ENCODE assay signal across 1 cellular context in genomic region chr11:1309498-1310314, GRCh38.
A peak's percentile ranks its signal among the peaks of the same experiment; 100 is the strongest.
TF ChIP-seq lines count a peak whose summit lies in the region.

TOLLIP (minus strand) TSS chr11:1309632; CDS start chr11:1309498, 134 bp downstream.

TF ChIP-seq in HEK293, 187 proteins besides CTCF, POLR2A, EP300 and RAD21 (continued from another document and continues in another):
- no peak for TF ChIP-seq ZBTB49 (tag by site-specific recombination; IDR thresholded peaks at IDR 0.05; ENCODE audit: low read depth)
- no peak for TF ChIP-seq ZNF623 (tag by site-specific recombination; IDR thresholded peaks at IDR 0.05)
- TF ChIP-seq ZNF133 (tag by site-specific recombination; IDR thresholded peaks at IDR 0.05) = no peak
- TF ChIP-seq ATF2 (tag by site-specific recombination; IDR thresholded peaks at IDR 0.05; ENCODE audit: low read depth) = no peak
- TF ChIP-seq ZNF600 (tag by site-specific recombination; IDR thresholded peaks at IDR 0.05) = no peak
- no peak for TF ChIP-seq ZBTB7A (tag by site-specific recombination; IDR thresholded peaks at IDR 0.05; ENCODE audit: low read depth)
- TF ChIP-seq ZNF843 (tag by site-specific recombination; IDR thresholded peaks at IDR 0.05) = 0 out of 2 replicates have a peak, but pooled peaks have one; percentile 30
- TF ChIP-seq SETDB1 (IDR thresholded peaks at IDR 0.05; ENCODE audit: insufficient read length, low read length) = peak; percentile 47
- no peak for TF ChIP-seq ZNF16 (tag by site-specific recombination; IDR thresholded peaks at IDR 0.05; ENCODE audit: low read depth)
- TF ChIP-seq SP7 (tag by site-specific recombination; IDR thresholded peaks at IDR 0.05) = peak; percentile 39; the same call in 1 of the 2 replicates
- TF ChIP-seq ZNF214 (tag by site-specific recombination; IDR thresholded peaks at IDR 0.05; ENCODE audit: borderline replicate concordance) = no peak
- TF ChIP-seq, protein P1, sequence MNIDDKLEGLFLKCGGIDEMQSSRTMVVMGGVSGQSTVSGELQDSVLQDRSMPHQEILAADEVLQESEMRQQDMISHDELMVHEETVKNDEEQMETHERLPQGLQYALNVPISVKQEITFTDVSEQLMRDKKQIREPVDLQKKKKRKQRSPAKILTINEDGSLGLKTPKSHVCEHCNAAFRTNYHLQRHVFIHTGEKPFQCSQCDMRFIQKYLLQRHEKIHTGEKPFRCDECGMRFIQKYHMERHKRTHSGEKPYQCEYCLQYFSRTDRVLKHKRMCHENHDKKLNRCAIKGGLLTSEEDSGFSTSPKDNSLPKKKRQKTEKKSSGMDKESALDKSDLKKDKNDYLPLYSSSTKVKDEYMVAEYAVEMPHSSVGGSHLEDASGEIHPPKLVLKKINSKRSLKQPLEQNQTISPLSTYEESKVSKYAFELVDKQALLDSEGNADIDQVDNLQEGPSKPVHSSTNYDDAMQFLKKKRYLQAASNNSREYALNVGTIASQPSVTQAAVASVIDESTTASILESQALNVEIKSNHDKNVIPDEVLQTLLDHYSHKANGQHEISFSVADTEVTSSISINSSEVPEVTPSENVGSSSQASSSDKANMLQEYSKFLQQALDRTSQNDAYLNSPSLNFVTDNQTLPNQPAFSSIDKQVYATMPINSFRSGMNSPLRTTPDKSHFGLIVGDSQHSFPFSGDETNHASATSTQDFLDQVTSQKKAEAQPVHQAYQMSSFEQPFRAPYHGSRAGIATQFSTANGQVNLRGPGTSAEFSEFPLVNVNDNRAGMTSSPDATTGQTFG (tag by site-specific recombination; IDR thresholded peaks at IDR 0.05; ENCODE audit: borderline replicate concordance) = no peak
- TF ChIP-seq ZNF707 (tag by site-specific recombination; IDR thresholded peaks at IDR 0.05) = no peak
- TF ChIP-seq ZBTB21 (tag by site-specific recombination; IDR thresholded peaks at IDR 0.05) = no peak
- no peak for TF ChIP-seq ZNF10 (tag by site-specific recombination; IDR thresholded peaks at IDR 0.05)
- no peak for TF ChIP-seq ZNF398 (tag by site-specific recombination; IDR thresholded peaks at IDR 0.05)
- no peak for TF ChIP-seq SALL2 (tag by site-specific recombination; IDR thresholded peaks at IDR 0.05; ENCODE audit: borderline replicate concordance)
- no peak for TF ChIP-seq ZNF146 (tag by site-specific recombination; IDR thresholded peaks at IDR 0.05)
- TF ChIP-seq ZNF626 (tag by site-specific recombination; IDR thresholded peaks at IDR 0.05) = no peak
- TF ChIP-seq ZNF561 (tag by site-specific recombination; IDR thresholded peaks at IDR 0.05; ENCODE audit: borderline replicate concordance) = no peak
- TF ChIP-seq KLF9 (tag by site-specific recombination; IDR thresholded peaks at IDR 0.05; ENCODE audit: low read depth) = no peak
- 0 out of 2 replicates have a peak, but pooled peaks have one; percentile 43 for TF ChIP-seq ZNF518A (tag by site-specific recombination; conservative IDR thresholded peaks at IDR 0.05; ENCODE audit: low read depth)
- no peak for TF ChIP-seq KLF8 (tag by site-specific recombination; IDR thresholded peaks at IDR 0.05)
- no peak for TF ChIP-seq ZFP69B (tag by site-specific recombination; IDR thresholded peaks at IDR 0.05)
- no peak for TF ChIP-seq ZNF169 (tag by site-specific recombination; IDR thresholded peaks at IDR 0.05)
- no peak; the same call in 1 of the 2 replicates for TF ChIP-seq KLF7 (tag by site-specific recombination; IDR thresholded peaks at IDR 0.05; ENCODE audit: borderline replicate concordance)
- TF ChIP-seq ZNF658 (tag by site-specific recombination; IDR thresholded peaks at IDR 0.05) = no peak
- TF ChIP-seq TCF7L2 (IDR thresholded peaks at IDR 0.05; ENCODE audit: borderline replicate concordance, low read depth, low read length) = no peak
- TF ChIP-seq ZNF670 (tag by site-specific recombination; IDR thresholded peaks at IDR 0.05; ENCODE audit: low read depth) = no peak
- TF ChIP-seq, protein P2, sequence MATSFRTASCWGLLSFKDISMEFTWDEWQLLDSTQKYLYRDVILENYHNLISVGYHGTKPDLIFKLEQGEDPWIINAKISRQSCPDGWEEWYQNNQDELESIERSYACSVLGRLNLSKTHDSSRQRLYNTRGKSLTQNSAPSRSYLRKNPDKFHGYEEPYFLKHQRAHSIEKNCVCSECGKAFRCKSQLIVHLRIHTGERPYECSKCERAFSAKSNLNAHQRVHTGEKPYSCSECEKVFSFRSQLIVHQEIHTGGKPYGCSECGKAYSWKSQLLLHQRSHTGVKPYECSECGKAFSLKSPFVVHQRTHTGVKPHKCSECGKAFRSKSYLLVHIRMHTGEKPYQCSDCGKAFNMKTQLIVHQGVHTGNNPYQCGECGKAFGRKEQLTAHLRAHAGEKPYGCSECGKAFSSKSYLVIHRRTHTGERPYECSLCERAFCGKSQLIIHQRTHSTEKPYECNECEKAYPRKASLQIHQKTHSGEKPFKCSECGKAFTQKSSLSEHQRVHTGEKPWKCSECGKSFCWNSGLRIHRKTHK (tag by site-specific recombination; IDR thresholded peaks at IDR 0.05) = no peak
- TF ChIP-seq ZNF416 (tag by site-specific recombination; IDR thresholded peaks at IDR 0.05) = no peak
- TF ChIP-seq, protein P3, sequence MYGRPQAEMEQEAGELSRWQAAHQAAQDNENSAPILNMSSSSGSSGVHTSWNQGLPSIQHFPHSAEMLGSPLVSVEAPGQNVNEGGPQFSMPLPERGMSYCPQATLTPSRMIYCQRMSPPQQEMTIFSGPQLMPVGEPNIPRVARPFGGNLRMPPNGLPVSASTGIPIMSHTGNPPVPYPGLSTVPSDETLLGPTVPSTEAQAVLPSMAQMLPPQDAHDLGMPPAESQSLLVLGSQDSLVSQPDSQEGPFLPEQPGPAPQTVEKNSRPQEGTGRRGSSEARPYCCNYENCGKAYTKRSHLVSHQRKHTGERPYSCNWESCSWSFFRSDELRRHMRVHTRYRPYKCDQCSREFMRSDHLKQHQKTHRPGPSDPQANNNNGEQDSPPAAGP (tag by site-specific recombination; IDR thresholded peaks at IDR 0.05) = 0 out of 2 replicates have a peak, but pooled peaks have one; percentile 45
- TF ChIP-seq ZNF174 (tag by site-specific recombination; IDR thresholded peaks at IDR 0.05) = no peak
- TF ChIP-seq ZNF280D (tag by site-specific recombination; IDR thresholded peaks at IDR 0.05) = no peak
- no peak for TF ChIP-seq ZNF292 (tag by site-specific recombination; IDR thresholded peaks at IDR 0.05; ENCODE audit: borderline replicate concordance, low read depth)
- no peak for TF ChIP-seq ZSCAN16 (tag by site-specific recombination; IDR thresholded peaks at IDR 0.05)
- peak; percentile 29; the same call in 1 of the 2 replicates for TF ChIP-seq SP2 (tag by site-specific recombination; IDR thresholded peaks at IDR 0.05)
- no peak for TF ChIP-seq ZNF140 (tag by site-specific recombination; IDR thresholded peaks at IDR 0.05)
- 0 out of 2 replicates have a peak, but pooled peaks have one; percentile 28 for TF ChIP-seq ZNF24 (tag by site-specific recombination; IDR thresholded peaks at IDR 0.05)
- TF ChIP-seq ZBTB20 (tag by site-specific recombination; IDR thresholded peaks at IDR 0.05) = no peak
- TF ChIP-seq ZSCAN18 (tag by site-specific recombination; IDR thresholded peaks at IDR 0.05) = no peak
